22 cellular contexts compared by ENCODE assay signal in genomic region chr19:55362174-55362989, GRCh38. TPM values are rescaled to one million over a fixed set of nuclear protein-coding genes. Genes with fewer than 3 reads are reported as not detected.
DNase-seq lines count a peak whose midpoint lies in the region; ATAC-seq and TF ChIP-seq lines count a peak whose summit lies in the region.
"Had no signal": no experiment of that assay in that cellular context is flagged by ENCODE, and none has a peak within 500 bp of the region (broad histone marks: within the 10 kb centered on the region; RNA-seq: fewer than 3 reads in every experiment).

No MANE protein-coding gene starts in this region.

- TF ChIP-seq CTCF in HEK293 (tag by site-specific recombination; IDR thresholded peaks at IDR 0.05): no peak

- CTCF ChIA-PET in HEK293 (lab: Yijun Ruan, JAX): interaction anchor here (0.7 to 1.1 kb wide), 2 partner anchors 12 to 60 kb away, joined by 3 read pairs; no protein-coding TSS in a partner anchor

- ATAC-seq in aorta (ENCODE audit: low FRiP score): no peak
- ATAC-seq: GM12878 had no signal

- H3K4me3 ChIP-seq in HEK293 (ENCODE audit: low read depth, low read length) (no peak overlapping the region), aorta (ENCODE audit: low read length in 2 of 2) (no peak overlapping the region)
- H3K4me3 ChIP-seq: BLaER1, GM12878, GM23248, PC-9 had no signal

- H3K27ac ChIP-seq in HEK293 (ENCODE audit: extremely low read depth, low read depth, low read length): no peak overlapping the region
- no peak overlapping the region for H3K27ac ChIP-seq in aorta (ENCODE audit: low read depth in 1 of 2, low read length in 2 of 2)
- H3K27ac ChIP-seq: BLaER1, GM23248, PC-9 had no signal

- no peaks in the 10 kb centered on the region for H3K27me3 ChIP-seq in aorta (ENCODE audit: control insufficient read depth in 1 of 2, insufficient read depth in 2 of 2, low read length in 1 of 2)

- POLR2A ChIA-PET in HEK293 (lab: Yijun Ruan, JAX): interaction anchor here (0.6 to 1.6 kb wide), 4 partner anchors 23 to 292 kb away, joined by 3 to 7 read pairs (median 6); partner anchors contain the start of gene KMT5C

- no peaks in the 10 kb centered on the region for H3K36me3 ChIP-seq in HEK293 (ENCODE audit: control insufficient read depth in 2 of 2, insufficient read depth in 1 of 2, low read length in 2 of 2)
- no peaks in the 10 kb centered on the region for H3K36me3 ChIP-seq in aorta (ENCODE audit: control insufficient read depth in 1 of 2, insufficient read depth in 2 of 2, low read length in 1 of 2)
- H3K36me3 ChIP-seq: BLaER1 had no signal

- intact Hi-C loops in aorta (cut with DNase I): no loop called here

- H3K9me3 ChIP-seq in HEK293 (ENCODE audit: control insufficient read depth, insufficient read depth, low read depth, low read length): no peaks in the 10 kb centered on the region
- H3K9me3 ChIP-seq in aorta (ENCODE audit: control insufficient read depth, low read length): no peaks in the 10 kb centered on the region
- H3K9me3 ChIP-seq: BLaER1 had no signal

- no peaks in the 10 kb centered on the region for H3K4me1 ChIP-seq in HEK293 (ENCODE audit: control insufficient read depth, insufficient read depth, low read length)
- H3K4me1 ChIP-seq in aorta (ENCODE audit: control insufficient read depth in 1 of 2, insufficient read depth in 2 of 2, low read length in 2 of 2): no peaks in the 10 kb centered on the region

- DNase-seq in left kidney (ENCODE audit: low read depth, low spot score) (peak; percentile 50), aorta (peak; percentile 37 to 72), NCI-H1417 treated with DMSO at 0.1 percent for 48 hours (lab: John Stamatoyannopoulos, UW) (no peak), NCI-H2227 (lab: John Stamatoyannopoulos, UW; ENCODE audit: unreplicated experiment) (no peak)
- DNase-seq: ACHN; CD4-positive, alpha-beta T cell; COR-L47; DMS79 treated with DMSO at 0.1 percent for 48 hours; GM23248; KG1; NCI-H1092 treated with DMSO at 0.1 percent for 48 hours; NCI-H146; NCI-H2029; NCI-H226; NCI-H510A treated with DMSO at 0.1 percent for 48 hours; NCI-H748 treated with DMSO at 0.1 percent for 48 hours; PC-9; RPMI8226; SHP77 had no signal

- 74 to 75% methylated on average over 36 to 38 of the region's 38 CpGs for WGBS in aorta, 2 donors

TF ChIP-seq in HEK293, 187 proteins besides CTCF, POLR2A, EP300 and RAD21:
- TF ChIP-seq ZNF146 (tag by site-specific recombination; IDR thresholded peaks at IDR 0.05) (no peak), HOXC10 (CRISPR knock-in tag; IDR thresholded peaks at IDR 0.05) (peak; percentile 13; the same call in 1 of the 2 replicates)

RNA-seq across cellular contexts. Expression of gene GARIN5B, which starts 0.7 kb away (rescaled TPM):
- not detected for total RNA-seq in aorta
- polyA plus RNA-seq in aorta: not detected
- total RNA-seq: GM12878, GM23248 had no signal
- polyA plus RNA-seq: GM12878, GM23248 had no signal

RNA-seq across cellular contexts. Expression of gene COX6B2, which starts 7.9 kb away (rescaled TPM):
- total RNA-seq in aorta: under 1 TPM; 0.19 to 0.99 TPM
- polyA plus RNA-seq in aorta: not detected
- total RNA-seq: GM12878, GM23248 had no signal
- polyA plus RNA-seq: GM23248 had no signal

RNA-seq across cellular contexts. Expression of gene IL11, which starts 7.9 kb away (rescaled TPM):
- total RNA-seq in aorta: under 1 TPM; 0.23 to 0.27 TPM
- polyA plus RNA-seq in aorta: 1 to 10 TPM in 1 of 2 donors, not detected in 1; 2.1 TPM
- polyA plus RNA-seq: GM12878 had no signal

RNA-seq across cellular contexts. Expression of gene TMEM190, which starts 14.2 kb away (rescaled TPM):
- not detected for total RNA-seq in aorta
- not detected for polyA plus RNA-seq in aorta
- total RNA-seq: CD4-positive, alpha-beta T cell; GM12878; GM23248; PC-9 had no signal
- polyA plus RNA-seq: GM12878, GM23248 had no signal

RNA-seq across cellular contexts. Expression of gene TMEM238, which starts 21.7 kb away (rescaled TPM):
- total RNA-seq in aorta: 1 to 10 TPM in 1 of 2 donors, under 1 TPM in 1; 0.94 to 2.4 TPM
- polyA plus RNA-seq in aorta: not detected
- polyA plus RNA-seq: GM23248 had no signal

Comparison
In these comparisons a context has a peak if more than half of its experiments do, and no peak if none do; other contexts are left out.
1. DNase-seq: peak in left kidney (single experiment) and aorta (2 of 2); none in NCI-H1417 treated with DMSO at 0.1 percent for 48 hours (single experiment) and NCI-H2227 (single experiment).